In the genomic region with DNA sequence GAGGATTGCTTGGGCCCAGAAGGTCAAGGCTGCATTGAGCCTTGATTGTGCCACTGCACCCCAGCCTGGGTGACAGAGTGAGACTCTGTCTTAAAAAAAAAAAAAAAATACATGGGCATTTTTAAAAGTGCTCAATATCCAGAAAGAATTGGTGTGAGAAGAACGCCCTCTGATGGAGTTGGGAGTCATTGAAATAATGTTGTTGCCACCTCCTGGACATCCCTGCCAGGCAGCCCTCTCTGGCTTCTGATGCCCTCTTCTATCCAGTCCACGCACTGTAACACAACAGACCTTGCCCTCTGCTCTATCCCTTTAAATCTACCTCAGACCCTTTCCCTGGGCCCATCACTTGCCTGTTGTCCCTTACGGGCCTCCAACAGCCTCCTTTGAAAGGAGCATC, we compare ENCODE assay signal across 1 cellular context.
TF ChIP-seq lines count a peak whose summit lies in the region.

No MANE protein-coding gene starts in this region.

TF ChIP-seq in HepG2, 621 proteins besides CTCF, POLR2A, EP300 and RAD21 (continued from another document):
- TF ChIP-seq, protein P1, sequence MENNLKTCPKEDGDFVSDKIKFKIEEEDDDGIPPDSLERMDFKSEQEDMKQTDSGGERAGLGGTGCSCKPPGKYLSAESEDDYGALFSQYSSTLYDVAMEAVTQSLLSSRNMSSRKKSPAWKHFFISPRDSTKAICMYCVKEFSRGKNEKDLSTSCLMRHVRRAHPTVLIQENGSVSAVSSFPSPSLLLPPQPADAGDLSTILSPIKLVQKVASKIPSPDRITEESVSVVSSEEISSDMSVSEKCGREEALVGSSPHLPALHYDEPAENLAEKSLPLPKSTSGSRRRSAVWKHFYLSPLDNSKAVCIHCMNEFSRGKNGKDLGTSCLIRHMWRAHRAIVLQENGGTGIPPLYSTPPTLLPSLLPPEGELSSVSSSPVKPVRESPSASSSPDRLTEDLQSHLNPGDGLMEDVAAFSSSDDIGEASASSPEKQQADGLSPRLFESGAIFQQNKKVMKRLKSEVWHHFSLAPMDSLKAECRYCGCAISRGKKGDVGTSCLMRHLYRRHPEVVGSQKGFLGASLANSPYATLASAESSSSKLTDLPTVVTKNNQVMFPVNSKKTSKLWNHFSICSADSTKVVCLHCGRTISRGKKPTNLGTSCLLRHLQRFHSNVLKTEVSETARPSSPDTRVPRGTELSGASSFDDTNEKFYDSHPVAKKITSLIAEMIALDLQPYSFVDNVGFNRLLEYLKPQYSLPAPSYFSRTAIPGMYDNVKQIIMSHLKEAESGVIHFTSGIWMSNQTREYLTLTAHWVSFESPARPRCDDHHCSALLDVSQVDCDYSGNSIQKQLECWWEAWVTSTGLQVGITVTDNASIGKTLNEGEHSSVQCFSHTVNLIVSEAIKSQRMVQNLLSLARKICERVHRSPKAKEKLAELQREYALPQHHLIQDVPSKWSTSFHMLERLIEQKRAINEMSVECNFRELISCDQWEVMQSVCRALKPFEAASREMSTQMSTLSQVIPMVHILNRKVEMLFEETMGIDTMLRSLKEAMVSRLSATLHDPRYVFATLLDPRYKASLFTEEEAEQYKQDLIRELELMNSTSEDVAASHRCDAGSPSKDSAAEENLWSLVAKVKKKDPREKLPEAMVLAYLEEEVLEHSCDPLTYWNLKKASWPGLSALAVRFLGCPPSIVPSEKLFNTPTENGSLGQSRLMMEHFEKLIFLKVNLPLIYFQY (CRISPR knock-in tag; IDR thresholded peaks at IDR 0.05; ENCODE audit: borderline replicate concordance): no peak
- TF ChIP-seq KDM3A (CRISPR knock-in tag; IDR thresholded peaks at IDR 0.05; ENCODE audit: low read depth): no peak
TF ChIP-seq in HepG2: peak in this region for 0.
